19 cellular contexts compared by ENCODE assay signal in the genomic region with DNA sequence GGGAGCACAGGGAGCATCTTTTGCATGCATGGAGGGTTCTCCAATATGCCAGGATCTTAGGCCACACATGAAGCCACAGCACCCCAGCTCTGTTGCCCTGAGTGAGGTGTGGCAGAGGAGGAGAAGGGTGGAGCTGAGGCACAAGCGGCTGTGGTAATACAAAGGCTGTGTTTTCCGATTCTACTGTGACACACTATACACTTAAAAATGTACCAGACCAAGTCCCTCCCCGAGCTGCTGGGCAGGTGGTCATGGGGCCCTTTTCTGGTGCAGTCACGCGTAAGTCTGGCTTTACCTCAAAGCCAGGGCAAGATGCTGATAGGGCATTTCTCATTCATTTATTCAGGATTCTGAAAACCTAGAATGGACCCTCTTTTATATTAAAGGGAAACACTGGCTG. TPM values are rescaled to one million over a fixed set of nuclear protein-coding genes. Genes with fewer than 3 reads are reported as not detected.
DNase-seq lines count a peak whose midpoint lies in the region; ATAC-seq and TF ChIP-seq lines count a peak whose summit lies in the region.
"Had no signal": no experiment of that assay in that cellular context is flagged by ENCODE, and none has a peak within 500 bp of the region (broad histone marks: within the 10 kb centered on the region; RNA-seq: fewer than 3 reads in every experiment).

No MANE protein-coding gene starts in this region.

- H3K36me3 ChIP-seq in hepatocyte (replicated peaks; ENCODE audit: insufficient read depth, low read depth), result no peaks in the 10 kb centered on the region

- no peaks in the 10 kb centered on the region for H3K9me3 Mint-ChIP-seq in MCF 10A (ENCODE audit: unreplicated experiment)
- H3K9me3 Mint-ChIP-seq in activated CD8-positive, alpha-beta memory T cell treated with anti-CD3 and anti-CD28 coated beads, Interleukin-2, amount 10 ng/mL, durations not matched to agents 7 days and 5 days (ENCODE audit: low read depth), result no peaks in the 10 kb centered on the region
- no peaks in the 10 kb centered on the region for H3K9me3 Mint-ChIP-seq in chondrocyte (ENCODE audit: low read depth)
- H3K9me3 Mint-ChIP-seq: activated CD4-positive, alpha-beta memory T cell treated with anti-CD3 and anti-CD28 coated beads, Interleukin-2, amount 10 ng/mL, durations not matched to agents 7 days and 5 days; activated naive CD8-positive, alpha-beta T cell treated with anti-CD3 and anti-CD28 coated beads, Interleukin-2, amount 50 U/mL, for 24 hours; activated T-helper 1 cell treated with anti-CD3 and anti-CD28 coated beads, Interleukin-12 subunit alpha, Interleukin-12 subunit beta, Interleukin-2, Interleukin-4 antibody, amounts not matched to agents 30 ng/mL and 10 ng/mL and 1 ng/mL, durations not matched to agents 14 hours and 24 hours and 36 hours had no signal

- POLR2A ChIA-PET in MCF 10A (lab: Yijun Ruan, JAX), result no interaction called here

- H3K27ac Mint-ChIP-seq in MCF 10A (ENCODE audit: low read depth, unreplicated experiment), result no peak overlapping the region
- no peak overlapping the region for H3K27ac Mint-ChIP-seq in activated CD8-positive, alpha-beta memory T cell treated with anti-CD3 and anti-CD28 coated beads, Interleukin-2, amount 10 ng/mL, durations not matched to agents 7 days and 5 days
- no peak overlapping the region for H3K27ac Mint-ChIP-seq in chondrocyte (ENCODE audit: unreplicated experiment)
- H3K27ac Mint-ChIP-seq: activated CD4-positive, alpha-beta memory T cell treated with anti-CD3 and anti-CD28 coated beads, Interleukin-2, amount 10 ng/mL, durations not matched to agents 7 days and 5 days; activated naive CD8-positive, alpha-beta T cell treated with anti-CD3 and anti-CD28 coated beads, Interleukin-2, amount 50 U/mL, for 24 hours; activated T-helper 1 cell treated with anti-CD3 and anti-CD28 coated beads, Interleukin-12 subunit alpha, Interleukin-12 subunit beta, Interleukin-2, Interleukin-4 antibody, amounts not matched to agents 30 ng/mL and 10 ng/mL and 1 ng/mL, durations not matched to agents 14 hours and 24 hours and 36 hours; T-cell had no signal

- H3K4me3 ChIP-seq in LNCaP clone FGC (ENCODE audit: low read depth, low read length) (peak overlapping the region; percentile 29), hepatocyte (no peak overlapping the region)

- peaks cover 96% of the 10 kb centered on the region for H3K27me3 Mint-ChIP-seq in MCF 10A (ENCODE audit: insufficient read depth, unreplicated experiment)
- H3K27me3 Mint-ChIP-seq in activated CD8-positive, alpha-beta memory T cell treated with anti-CD3 and anti-CD28 coated beads, Interleukin-2, amount 10 ng/mL, durations not matched to agents 7 days and 5 days, result peaks cover 45% of the 10 kb centered on the region
- peaks cover 49% of the 10 kb centered on the region for H3K27me3 Mint-ChIP-seq in chondrocyte (ENCODE audit: low read depth)

- no peaks in the 10 kb centered on the region for H3K9me3 ChIP-seq in hepatocyte (ENCODE audit: low read depth)
- H3K9me3 ChIP-seq: Caco-2 had no signal

- H3K27me3 ChIP-seq in hepatocyte, result peaks cover under 1% of the 10 kb centered on the region

- peak overlapping the region; percentile 21 for H3K4me2 ChIP-seq in hepatocyte

- intact Hi-C loops in MCF 10A (cut with micrococcal nuclease), result no loop called here

- WGBS in hepatocyte (ENCODE audit: low lambda C conversion rate, missing lambda C conversion rate), result 71% methylated on average over 5 of the region's 5 CpGs

- CTCF ChIA-PET in MCF 10A (lab: Yijun Ruan, JAX), result no interaction called here
- CTCF ChIA-PET in activated CD8-positive, alpha-beta memory T cell treated with anti-CD3 and anti-CD28 coated beads, Interleukin-2, amount 10 ng/mL, durations not matched to agents 7 days and 5 days (lab: Charles Lee), result no interaction called here

- H3K4me3 Mint-ChIP-seq in MCF 10A (ENCODE audit: unreplicated experiment), result no peak overlapping the region
- no peak overlapping the region for H3K4me3 Mint-ChIP-seq in activated CD8-positive, alpha-beta memory T cell treated with anti-CD3 and anti-CD28 coated beads, Interleukin-2, amount 10 ng/mL, durations not matched to agents 7 days and 5 days
- H3K4me3 Mint-ChIP-seq in chondrocyte (ENCODE audit: unreplicated experiment), result no peak overlapping the region
- H3K4me3 Mint-ChIP-seq: activated CD4-positive, alpha-beta memory T cell treated with anti-CD3 and anti-CD28 coated beads, Interleukin-2, amount 10 ng/mL, durations not matched to agents 7 days and 5 days; activated naive CD8-positive, alpha-beta T cell treated with anti-CD3 and anti-CD28 coated beads, Interleukin-2, amount 50 U/mL, for 24 hours; activated T-helper 1 cell treated with anti-CD3 and anti-CD28 coated beads, Interleukin-12 subunit alpha, Interleukin-12 subunit beta, Interleukin-2, Interleukin-4 antibody, amounts not matched to agents 30 ng/mL and 10 ng/mL and 1 ng/mL, durations not matched to agents 14 hours and 24 hours and 36 hours; T-cell had no signal

- H3K36me3 Mint-ChIP-seq in MCF 10A (ENCODE audit: insufficient read depth, unreplicated experiment) (no peaks in the 10 kb centered on the region), chondrocyte (ENCODE audit: low read depth) (no peaks in the 10 kb centered on the region)
- H3K36me3 Mint-ChIP-seq in activated CD8-positive, alpha-beta memory T cell treated with anti-CD3 and anti-CD28 coated beads, Interleukin-2, amount 10 ng/mL, durations not matched to agents 7 days and 5 days, result no peaks in the 10 kb centered on the region
- H3K36me3 Mint-ChIP-seq: T-cell had no signal

- DNase-seq in D341Med (ENCODE audit: low spot score) (peak; percentile 31), LNCaP clone FGC (ENCODE audit: low read depth) (no peak), NCI-H748 treated with DMSO at 0.1 percent for 48 hours (lab: John Stamatoyannopoulos, UW) (peak; percentile 89), hepatocyte (ENCODE audit: low spot score) (no peak), MCF 10A (ENCODE audit: unreplicated experiment) (no peak), chondrocyte (ENCODE audit: low spot score) (no peak)
- DNase-seq in activated CD8-positive, alpha-beta memory T cell treated with anti-CD3 and anti-CD28 coated beads, Interleukin-2, amount 10 ng/mL, durations not matched to agents 7 days and 5 days, result no peak
- no peak for DNase-seq in activated T-cell treated with anti-CD3 and anti-CD28 coated beads, Interleukin-2, amount 50 U/mL, for 48 hours
- DNase-seq: activated CD4-positive, alpha-beta memory T cell treated with anti-CD3 and anti-CD28 coated beads, Interleukin-2, amount 10 ng/mL, durations not matched to agents 7 days and 5 days; activated naive CD8-positive, alpha-beta T cell treated with anti-CD3 and anti-CD28 coated beads, Interleukin-2, amount 50 U/mL, for 24 hours; Caco-2; caudate nucleus; effector CD8-positive, alpha-beta T cell; hippocampal formation; stimulated activated CD4-positive, alpha-beta T cell treated with anti-CD3 and anti-CD28 coated beads, Interleukin-1b, Interleukin-23, amount 100 ng/mL, for 48 hours; substantia nigra; T-cell had no signal

- H3K79me2 ChIP-seq in hepatocyte, result no peaks in the 10 kb centered on the region

- no peak for TF ChIP-seq CTCF in LNCaP clone FGC (IDR thresholded peaks at IDR 0.05; ENCODE audit: control insufficient read depth, extremely low read depth, insufficient read depth)
- no peak for TF ChIP-seq CTCF in hepatocyte (IDR thresholded peaks at IDR 0.05; ENCODE audit: poor library complexity)
- no peak for TF ChIP-seq CTCF in MCF 10A (IDR thresholded peaks at IDR 0.05; ENCODE audit: unreplicated experiment)
- TF ChIP-seq CTCF in chondrocyte (IDR thresholded peaks at IDR 0.05), result no peak

- no TSS peak for BruUV-seq in MCF 10A (replicated peaks; lab: Mats Ljungman, UMichigan)

- no peaks in the 10 kb centered on the region for H3K4me1 ChIP-seq in hepatocyte (ENCODE audit: insufficient read depth)
- H3K4me1 ChIP-seq: Caco-2 had no signal

- no peaks in the 10 kb centered on the region for H3K9me2 ChIP-seq in hepatocyte (replicated peaks; ENCODE audit: insufficient read depth)

- no peak for ATAC-seq in activated CD8-positive, alpha-beta memory T cell treated with anti-CD3 and anti-CD28 coated beads, Interleukin-2, amount 10 ng/mL, durations not matched to agents 7 days and 5 days
- ATAC-seq: activated naive CD8-positive, alpha-beta T cell treated with anti-CD3 and anti-CD28 coated beads, Interleukin-2, amount 50 U/mL, for 24 hours; sciatic nerve; T-cell had no signal

- no peaks in the 10 kb centered on the region for H4K20me1 ChIP-seq in hepatocyte (ENCODE audit: insufficient read depth, poor library complexity, severe bottlenecking)

- H3K4me1 Mint-ChIP-seq in MCF 10A (ENCODE audit: insufficient read depth, unreplicated experiment) (peaks cover 9% of the 10 kb centered on the region), chondrocyte (ENCODE audit: low read depth) (peaks cover 11% of the 10 kb centered on the region)
- H3K4me1 Mint-ChIP-seq in activated CD8-positive, alpha-beta memory T cell treated with anti-CD3 and anti-CD28 coated beads, Interleukin-2, amount 10 ng/mL, durations not matched to agents 7 days and 5 days, result peaks cover 12% of the 10 kb centered on the region

- H3K27ac ChIP-seq in hepatocyte, result peak overlapping the region; percentile 36

- H2AFZ ChIP-seq in hepatocyte, result no peak overlapping the region

RNA-seq across cellular contexts. Expression of a gene that starts 3.7 kb away (rescaled TPM):
- 68.2 and 74.9 TPM in 2 replicates for total RNA-seq in hepatocyte
- 81.2 and 88.3 TPM in 2 replicates for polyA plus RNA-seq in hepatocyte
- 0.22 TPM in 1 of 2 replicates, not detected in the other for total RNA-seq in MCF 10A (2022)
- under 1 TPM in 1 of 2 experiments, not detected in 1; 0.18 TPM for total RNA-seq in activated CD8-positive, alpha-beta memory T cell treated with anti-CD3 and anti-CD28 coated beads, Interleukin-2, amount 10 ng/mL, durations not matched to agents 7 days and 5 days
- total RNA-seq in chondrocyte, result 1.2 to 2.7 TPM (median 1.5 TPM) in 3 replicates
- total RNA-seq: activated CD4-positive, alpha-beta memory T cell treated with anti-CD3 and anti-CD28 coated beads, Interleukin-2, amount 10 ng/mL, durations not matched to agents 7 days and 5 days had no signal

RNA-seq across cellular contexts. Expression of a gene that starts 32.9 kb away (rescaled TPM):
- total RNA-seq in hepatocyte (29.8 and 30.6 TPM in 2 replicates), MCF 10A (2022) (25.6 and 27.4 TPM in 2 replicates), chondrocyte (20.9 to 23.9 TPM (median 23.6 TPM) in 3 replicates)
- polyA plus RNA-seq in hepatocyte, result 12.0 and 15.8 TPM in 2 replicates
- 10 to 100 TPM; 15.5 to 16.8 TPM for total RNA-seq in activated CD8-positive, alpha-beta memory T cell treated with anti-CD3 and anti-CD28 coated beads, Interleukin-2, amount 10 ng/mL, durations not matched to agents 7 days and 5 days

Comparison
In these comparisons a context has a peak if more than half of its experiments do, and no peak if none do; other contexts are left out.
1. DNase-seq: peak in D341Med (single experiment) and NCI-H748 treated with DMSO at 0.1 percent for 48 hours (single experiment); none in LNCaP clone FGC (single experiment), hepatocyte (single experiment), MCF 10A (single experiment), activated CD8-positive, alpha-beta memory T cell treated with anti-CD3 and anti-CD28 coated beads, Interleukin-2, amount 10 ng/mL, durations not matched to agents 7 days and 5 days (single experiment), chondrocyte (single experiment) and activated T-cell treated with anti-CD3 and anti-CD28 coated beads, Interleukin-2, amount 50 U/mL, for 48 hours (0 of 2).
2. RNA of a gene that starts 3.7 kb away (total RNA-seq): 68.2 to 74.9 TPM in hepatocyte; 1.2 to 2.7 TPM in chondrocyte, 0.18 TPM in activated CD8-positive, alpha-beta memory T cell treated with anti-CD3 and anti-CD28 coated beads, Interleukin-2, amount 10 ng/mL, durations not matched to agents 7 days and 5 days and 0.22 TPM in MCF 10A; every median in the first group is over 10 times any median in the second.